In the genomic region with DNA sequence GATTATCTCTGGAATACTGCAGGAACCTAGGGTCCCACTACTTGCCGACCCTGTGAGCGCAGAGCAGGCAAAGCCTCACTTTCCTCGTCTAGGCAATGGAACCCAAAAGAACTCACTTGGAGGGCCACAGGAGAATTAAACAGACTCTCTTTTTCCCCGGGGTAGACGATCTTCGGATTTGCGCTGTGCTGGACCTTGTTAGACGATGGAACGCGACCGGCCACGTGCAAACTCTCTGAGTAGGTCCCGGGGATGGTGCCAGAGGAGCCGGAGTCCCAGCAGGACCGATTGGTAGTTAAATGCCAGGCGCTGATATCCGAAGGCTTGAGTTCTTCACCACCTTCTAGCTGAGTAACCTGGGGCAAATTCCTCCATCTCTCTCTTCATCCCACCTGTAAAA, we compare ENCODE assay signal across 9 cellular contexts. TPM values are rescaled to one million over a fixed set of nuclear protein-coding genes. Genes with fewer than 3 reads are reported as not detected.
A peak's percentile ranks its signal among the peaks of the same experiment; 100 is the strongest.
DNase-seq lines count a peak whose midpoint lies in the region; ATAC-seq, FAIRE-seq and TF ChIP-seq lines count a peak whose summit lies in the region.
"Had no signal": no experiment of that assay in that cellular context is flagged by ENCODE, and none has a peak within 500 bp of the region (broad histone marks: within the 10 kb centered on the region; RNA-seq: fewer than 3 reads in every experiment).

No MANE protein-coding gene starts in this region.

- ATAC-seq in left ventricle myocardium superior (peak; percentile 22), Right ventricle myocardium superior (ENCODE audit: poor library complexity) (no peak), aorta (ENCODE audit: low FRiP score) (peak; percentile 34), GM19035 (IDR thresholded peaks at IDR 0.05; ENCODE audit: unreplicated experiment) (no peak)

- FAIRE-seq in urothelium cell line (lab: Jason Lieb, UNC) = no peak

- DNase-seq in left ventricle myocardium superior (no peak), Right ventricle myocardium superior (no peak), cerebellar cortex (ENCODE audit: low spot score) (peak; percentile 12), mesothelial cell of epicardium (ENCODE audit: low spot score in 2 of 2, unreplicated experiment in 2 of 2) (no peak), aorta (no peak), urothelium cell line (ENCODE audit: low spot score) (no peak), BE2C (no peak)
- DNase-seq: Peyer's patch had no signal

- peaks cover 95% of the 10 kb centered on the region for H3K27me3 Mint-ChIP-seq in mesothelial cell of epicardium (ENCODE audit: low read depth)

- TF ChIP-seq CTCF in mesothelial cell of epicardium (IDR thresholded peaks at IDR 0.05; ENCODE audit: unreplicated experiment) = no peak
- no peak for TF ChIP-seq CTCF in BE2C (IDR thresholded peaks at IDR 0.05; ENCODE audit: low read depth, low read length)

- H3K4me3 ChIP-seq in aorta (ENCODE audit: low read length in 2 of 2) (peak overlapping the region; percentile 28 to 34), BE2C (ENCODE audit: low read depth, low read length) (no peak overlapping the region)

- peaks cover 15% of the 10 kb centered on the region for H3K4me1 Mint-ChIP-seq in mesothelial cell of epicardium

- H3K9me3 Mint-ChIP-seq in mesothelial cell of epicardium = no peaks in the 10 kb centered on the region

- H3K4me1 ChIP-seq in aorta (ENCODE audit: control insufficient read depth in 1 of 2, insufficient read depth in 2 of 2, low read length in 2 of 2) (no peaks in the 10 kb centered on the region), BE2C (no peaks in the 10 kb centered on the region)

- 9 to 14% methylated on average over 17 of the region's 17 CpGs for WGBS in aorta, 2 donors

- H3K36me3 ChIP-seq in aorta (ENCODE audit: control insufficient read depth in 1 of 2, insufficient read depth in 2 of 2, low read length in 1 of 2) = no peaks in the 10 kb centered on the region
- no peaks in the 10 kb centered on the region for H3K36me3 ChIP-seq in BE2C
- H3K36me3 ChIP-seq: Peyer's patch had no signal

- intact Hi-C loops in left ventricle myocardium superior (cut with micrococcal nuclease) = no loop called here
- intact Hi-C loops in Right ventricle myocardium superior (cut with DNase I) = no loop called here
- intact Hi-C loops in aorta (cut with DNase I) = no loop called here

- H3K9me3 ChIP-seq in aorta (ENCODE audit: control insufficient read depth, low read length) (no peaks in the 10 kb centered on the region), BE2C (no peaks in the 10 kb centered on the region)
- H3K9me3 ChIP-seq: Peyer's patch had no signal

- H3K27me3 ChIP-seq in aorta (ENCODE audit: control insufficient read depth in 1 of 2, insufficient read depth in 2 of 2, low read length in 1 of 2) = peaks cover 0 to 4% of the 10 kb centered on the region in 2 donors
- H3K27me3 ChIP-seq in BE2C = peaks cover 56% of the 10 kb centered on the region

- no peaks in the 10 kb centered on the region for H3K36me3 Mint-ChIP-seq in mesothelial cell of epicardium

- H3K27ac Mint-ChIP-seq in mesothelial cell of epicardium = no peak overlapping the region

- no peak overlapping the region for H3K27ac ChIP-seq in aorta (ENCODE audit: low read depth in 1 of 2, low read length in 2 of 2)
- H3K27ac ChIP-seq: Peyer's patch had no signal

- peak overlapping the region; percentile 73 for H3K4me3 Mint-ChIP-seq in mesothelial cell of epicardium

RNA-seq across cellular contexts. Expression of gene SLC1A2, which starts 1.0 kb away (rescaled TPM):
- total RNA-seq in left ventricle myocardium superior (2.7 TPM), Right ventricle myocardium superior (2.0 TPM), mesothelial cell of epicardium (1.9 TPM in 3 replicates), aorta (1 to 10 TPM; 1.1 to 1.5 TPM)
- not detected for polyA plus RNA-seq in aorta
- not detected for polyA plus RNA-seq in BE2C (2012; ENCODE audit: insufficient read depth, insufficient read length, low read depth)

Comparison
In these comparisons a context has a peak if more than half of its experiments do, and no peak if none do; other contexts are left out.
1. ATAC-seq: peak in left ventricle myocardium superior (single experiment) and aorta (single experiment); none in Right ventricle myocardium superior (single experiment) and GM19035 (single experiment).